ENCODE assay signal across 9 cellular contexts in the genomic region with DNA sequence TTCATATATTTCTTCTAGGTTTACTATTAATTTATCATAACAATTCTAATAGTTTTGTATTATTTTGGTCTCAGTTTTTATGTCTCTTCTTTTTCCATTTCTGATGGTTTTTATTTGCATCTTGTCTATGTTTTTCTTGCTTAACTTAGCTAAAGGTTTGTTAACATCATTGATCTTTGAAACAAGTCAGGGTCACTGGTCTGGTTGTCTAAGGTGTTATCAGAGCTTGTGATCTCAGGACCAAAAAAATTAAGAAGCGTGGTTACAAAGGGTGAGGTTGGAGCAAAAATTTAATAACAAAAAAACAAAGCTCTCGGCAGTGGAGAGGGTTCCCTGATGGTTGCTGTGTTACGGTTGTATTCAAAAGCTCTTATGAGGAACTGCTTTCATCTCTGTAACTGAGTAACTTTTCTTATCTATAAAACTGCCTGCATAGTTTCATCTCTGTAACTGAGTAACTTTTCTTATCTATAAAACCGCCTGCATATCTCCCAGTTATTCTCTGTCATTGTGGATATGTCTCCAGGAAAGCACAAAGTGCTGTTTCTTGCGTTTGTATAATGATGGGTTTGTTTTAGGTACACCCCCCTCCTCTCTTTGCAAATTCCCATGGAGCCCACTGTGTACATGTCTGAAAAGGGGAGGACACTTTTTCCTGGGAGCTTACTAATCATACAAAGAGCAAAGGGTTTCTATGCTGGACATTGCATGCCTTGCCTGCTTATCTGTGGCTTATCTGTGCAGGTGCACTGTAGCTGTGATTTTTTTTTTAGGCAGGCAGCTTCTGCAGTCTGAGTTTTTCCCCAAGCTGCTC.
DNase-seq lines count a peak whose midpoint lies in the region; ATAC-seq and TF ChIP-seq lines count a peak whose summit lies in the region.
"Had no signal": no experiment of that assay in that cellular context is flagged by ENCODE, and none has a peak within 500 bp of the region (broad histone marks: within the 10 kb centered on the region; RNA-seq: fewer than 3 reads in every experiment).

No MANE protein-coding gene starts in this region.

- ATAC-seq in GM18499 (IDR thresholded peaks at IDR 0.05; ENCODE audit: insufficient read depth, unreplicated experiment) (peak; percentile 59), GM21717 (IDR thresholded peaks at IDR 0.05; ENCODE audit: unreplicated experiment) (peak; percentile 58), HG03439 (IDR thresholded peaks at IDR 0.05; ENCODE audit: unreplicated experiment) (peak; percentile 73), left colon (peak; percentile 92)
- ATAC-seq in naive thymus-derived CD8-positive, alpha-beta T cell = no peak

- POLR2A ChIA-PET in naive thymus-derived CD8-positive, alpha-beta T cell (lab: Charles Lee) = no interaction called here
- POLR2A ChIA-PET in GM10248 (lab: Yijun Ruan, JAX) = no interaction called here

- H3K4me1 Mint-ChIP-seq in naive thymus-derived CD8-positive, alpha-beta T cell = no peaks in the 10 kb centered on the region

- no peak overlapping the region for H3K27ac Mint-ChIP-seq in naive thymus-derived CD8-positive, alpha-beta T cell

- no peak for TF ChIP-seq CTCF in GM10248 (IDR thresholded peaks at IDR 0.05; ENCODE audit: control extremely low read depth, extremely low read depth, low read depth, missing control alignments)

- intact Hi-C loops in left colon (cut with DNase I, micrococcal nuclease) = no loop called here

- H3K4me3 Mint-ChIP-seq in naive thymus-derived CD8-positive, alpha-beta T cell = no peak overlapping the region

- no peaks in the 10 kb centered on the region for H3K36me3 Mint-ChIP-seq in naive thymus-derived CD8-positive, alpha-beta T cell

- H3K9me3 Mint-ChIP-seq in naive thymus-derived CD8-positive, alpha-beta T cell = peaks cover 0 to 2% (median 0%) of the 10 kb centered on the region in 9 donors

- CTCF ChIA-PET in GM10248 (lab: Yijun Ruan, JAX) = interaction anchor here (0.9 kb wide), 1 partner anchor 17 kb away, joined by 3 read pairs; no protein-coding TSS in a partner anchor

- H3K27me3 Mint-ChIP-seq in naive thymus-derived CD8-positive, alpha-beta T cell = peaks cover 0 to 6% (median 2%) of the 10 kb centered on the region in 5 donors

- DNase-seq in left colon (peak in 1 of 2 donors; percentile 52), HCEC 1CT (no peak), NAMALWA (ENCODE audit: low spot score) (no peak), GM10248 (ENCODE audit: extremely low spot score) (no peak)
- DNase-seq in naive thymus-derived CD8-positive, alpha-beta T cell = no peak
- DNase-seq: NCI-H1092 had no signal

Comparison
In these comparisons a context has a peak if more than half of its experiments do, and no peak if none do; other contexts are left out.
1. ATAC-seq: peak in GM18499 (single experiment), GM21717 (single experiment), HG03439 (single experiment) and left colon (single experiment); none in naive thymus-derived CD8-positive, alpha-beta T cell (0 of 2).